8 cellular contexts compared by ENCODE assay signal in the genomic region with DNA sequence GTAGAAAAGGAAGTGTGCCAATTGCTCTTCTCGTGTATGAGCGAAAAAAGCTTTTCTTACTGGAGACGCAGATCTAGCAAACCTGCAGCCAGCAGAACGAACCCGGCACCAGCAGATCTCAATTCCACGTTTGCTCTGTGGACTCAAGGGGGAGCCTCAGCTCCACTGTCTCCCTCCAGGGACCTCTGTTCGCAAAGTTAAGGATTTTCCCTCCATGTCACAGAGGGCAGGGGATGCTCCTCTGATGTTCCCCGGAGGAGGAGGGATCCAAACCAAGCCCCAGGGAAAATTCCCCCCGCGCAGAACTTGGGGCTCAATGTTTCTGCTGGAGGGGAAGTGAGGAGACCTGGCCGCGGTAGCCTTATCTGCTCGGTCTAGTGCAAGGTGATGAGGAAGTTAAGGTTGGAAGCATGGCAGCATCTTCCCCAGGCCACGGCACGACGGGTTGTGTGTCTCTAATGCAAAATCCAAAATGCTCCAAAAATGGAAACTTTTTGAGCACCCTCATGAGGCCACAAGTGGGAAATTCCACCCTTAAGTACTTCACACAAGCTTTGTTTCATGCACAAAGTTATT. TPM values are rescaled to one million over a fixed set of nuclear protein-coding genes. Genes with fewer than 3 reads are reported as not detected.
A peak's percentile ranks its signal among the peaks of the same experiment; 100 is the strongest.
DNase-seq lines count a peak whose midpoint lies in the region; ATAC-seq and TF ChIP-seq lines count a peak whose summit lies in the region.

No MANE protein-coding gene starts in this region.

- peak; percentile 50 for TF ChIP-seq CTCF in WI38 (IDR thresholded peaks at IDR 0.05; ENCODE audit: low read depth, low read length)
- peak in 1 of 3 experiments; percentile 39 for TF ChIP-seq CTCF in testis (IDR thresholded peaks at IDR 0.05)
- no peak for TF ChIP-seq CTCF in glutamatergic neuron (IDR thresholded peaks at IDR 0.05; ENCODE audit: partially characterized antibody, unreplicated experiment)

- WGBS in testis, 2 donors = 39 to 46% methylated on average over 16 of the region's 16 CpGs

- no peak overlapping the region for H3K27ac Mint-ChIP-seq in glutamatergic neuron (ENCODE audit: unreplicated experiment)
- H3K27ac Mint-ChIP-seq in activated naive CD4-positive, alpha-beta T cell treated with anti-CD3 and anti-CD28 coated beads, Interleukin-2, amount 50 U/mL, for 72 hours = no peak overlapping the region

- H3K4me3 Mint-ChIP-seq in glutamatergic neuron (ENCODE audit: unreplicated experiment) = no peak overlapping the region

- H3K36me3 ChIP-seq in testis (ENCODE audit: low read depth, missing control alignments) = no peaks in the 10 kb centered on the region

- H3K27me3 ChIP-seq in testis = no peaks in the 10 kb centered on the region

- H3K4me1 ChIP-seq in testis = no peaks in the 10 kb centered on the region

- ATAC-seq in activated naive CD4-positive, alpha-beta T cell treated with anti-CD3 and anti-CD28 coated beads, Interleukin-2, amount 50 U/mL, for 72 hours = no peak

- peaks cover 16% of the 10 kb centered on the region for H3K4me1 Mint-ChIP-seq in glutamatergic neuron (ENCODE audit: low read depth, unreplicated experiment)

- DNase-seq in DMS 273 (lab: John Stamatoyannopoulos, UW; ENCODE audit: unreplicated experiment) (peak; percentile 62), DMS 273 treated with DMSO at 0.1 percent for 48 hours (lab: John Stamatoyannopoulos, UW) (no peak), hypothalamus (lab: John Stamatoyannopoulos, UW) (peak in 35 of 51 donors; percentile 8 to 65 (median 34)), testis (peak; percentile 68), GF-D8 (lab: John Stamatoyannopoulos, UW) (no peak), glutamatergic neuron (no peak)
- no peak for DNase-seq in activated naive CD4-positive, alpha-beta T cell treated with anti-CD3 and anti-CD28 coated beads, Interleukin-2, amount 50 U/mL, for 72 hours (ENCODE audit: low spot score in 2 of 2)

- no peak for TF ChIP-seq POLR2A in testis (IDR thresholded peaks at IDR 0.05)

- H3K27ac ChIP-seq in testis = no peak overlapping the region

- H3K27me3 Mint-ChIP-seq in glutamatergic neuron (ENCODE audit: unreplicated experiment) = peaks cover 1% of the 10 kb centered on the region

- H3K36me3 Mint-ChIP-seq in glutamatergic neuron (ENCODE audit: unreplicated experiment) = no peaks in the 10 kb centered on the region
- no peaks in the 10 kb centered on the region for H3K36me3 Mint-ChIP-seq in activated naive CD4-positive, alpha-beta T cell treated with anti-CD3 and anti-CD28 coated beads, Interleukin-2, amount 50 U/mL, for 72 hours

- no peaks in the 10 kb centered on the region for H3K9me3 ChIP-seq in testis

- peaks cover 1% of the 10 kb centered on the region for H3K9me3 Mint-ChIP-seq in glutamatergic neuron (ENCODE audit: unreplicated experiment)
- no peaks in the 10 kb centered on the region for H3K9me3 Mint-ChIP-seq in activated naive CD4-positive, alpha-beta T cell treated with anti-CD3 and anti-CD28 coated beads, Interleukin-2, amount 50 U/mL, for 72 hours

- H3K4me3 ChIP-seq in WI38 (ENCODE audit: low read depth, low read length) (no peak overlapping the region), testis (no peak overlapping the region)

- intact Hi-C loops in testis (cut with DNase I; ENCODE audit: low total_unique reads) = no loop called here

RNA-seq across cellular contexts. Expression of a gene that starts 9.0 kb away (rescaled TPM):
- total RNA-seq in testis (100 to 1,000 TPM in 1 of 2 donors, 10 to 100 TPM in 1; 57.9 to 139 TPM), glutamatergic neuron (ENCODE audit: unreplicated experiment) (12.0 TPM)
- polyA plus RNA-seq in testis (ENCODE audit: insufficient read depth, low read depth, low replicate concordance) = 86.4 TPM
- total RNA-seq in activated naive CD4-positive, alpha-beta T cell treated with anti-CD3 and anti-CD28 coated beads, Interleukin-2, amount 50 U/mL, for 72 hours = 1 to 10 TPM; 7.3 to 9.5 TPM

RNA-seq across cellular contexts. Expression of a gene that starts 12.4 kb away (rescaled TPM):
- total RNA-seq in testis (100 to 1,000 TPM; 104 to 108 TPM), glutamatergic neuron (ENCODE audit: unreplicated experiment) (30.5 TPM)
- polyA plus RNA-seq in testis (ENCODE audit: insufficient read depth, low read depth, low replicate concordance) = 45.3 TPM
- 10 to 100 TPM; 26.5 to 37.5 TPM for total RNA-seq in activated naive CD4-positive, alpha-beta T cell treated with anti-CD3 and anti-CD28 coated beads, Interleukin-2, amount 50 U/mL, for 72 hours

RNA-seq across cellular contexts. Expression of a gene that starts 48.2 kb away (rescaled TPM):
- 10 to 100 TPM; 18.3 to 34.1 TPM for total RNA-seq in testis
- polyA plus RNA-seq in testis (ENCODE audit: insufficient read depth, low read depth, low replicate concordance) = 10.1 TPM
- 75.5 TPM for total RNA-seq in glutamatergic neuron (ENCODE audit: unreplicated experiment)
- total RNA-seq in activated naive CD4-positive, alpha-beta T cell treated with anti-CD3 and anti-CD28 coated beads, Interleukin-2, amount 50 U/mL, for 72 hours = 10 to 100 TPM; 17.8 to 21.1 TPM

Comparison
In these comparisons a context has a peak if more than half of its experiments do, and no peak if none do; other contexts are left out.
1. DNase-seq: peak in DMS 273 (single experiment), hypothalamus (35 of 51) and testis (single experiment); none in DMS 273 treated with DMSO at 0.1 percent for 48 hours (single experiment), GF-D8 (single experiment), glutamatergic neuron (single experiment) and activated naive CD4-positive, alpha-beta T cell treated with anti-CD3 and anti-CD28 coated beads, Interleukin-2, amount 50 U/mL, for 72 hours (0 of 2).